ENCODE assay signal across 8 cellular contexts in the genomic region with DNA sequence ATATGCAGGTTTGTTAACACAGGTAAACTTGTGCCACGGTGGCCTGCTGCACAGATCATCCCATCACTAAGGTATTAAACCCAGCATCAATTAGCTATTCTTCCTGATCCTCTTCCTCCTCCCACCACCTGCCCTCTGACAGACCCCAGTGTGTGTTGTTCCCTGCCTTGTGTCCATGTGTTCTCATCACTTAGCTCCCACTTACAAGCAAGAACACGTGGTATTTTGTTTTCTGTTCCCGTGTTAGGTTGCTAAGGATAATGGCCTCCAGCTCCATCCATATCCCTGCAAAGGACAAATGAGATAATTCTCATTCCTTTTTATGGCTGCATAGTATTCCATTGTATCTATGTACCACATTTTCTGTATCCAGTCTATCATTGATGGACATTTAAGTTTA.
"Had no signal": no experiment of that assay in that cellular context is flagged by ENCODE, and none has a peak within 500 bp of the region (broad histone marks: within the 10 kb centered on the region; RNA-seq: fewer than 3 reads in every experiment).

No MANE protein-coding gene starts in this region.

- ATAC-seq: GM12878 had no signal

- DNase-seq: GDM1, GF-D8 had no signal

- FAIRE-seq: G401.6, GM12878, GM12891, GM12892, GM18507, GM19239 had no signal

- H3K4me3 ChIP-seq: GM12878 had no signal
